ENCODE assay signal across 28 cellular contexts in the genomic region with DNA sequence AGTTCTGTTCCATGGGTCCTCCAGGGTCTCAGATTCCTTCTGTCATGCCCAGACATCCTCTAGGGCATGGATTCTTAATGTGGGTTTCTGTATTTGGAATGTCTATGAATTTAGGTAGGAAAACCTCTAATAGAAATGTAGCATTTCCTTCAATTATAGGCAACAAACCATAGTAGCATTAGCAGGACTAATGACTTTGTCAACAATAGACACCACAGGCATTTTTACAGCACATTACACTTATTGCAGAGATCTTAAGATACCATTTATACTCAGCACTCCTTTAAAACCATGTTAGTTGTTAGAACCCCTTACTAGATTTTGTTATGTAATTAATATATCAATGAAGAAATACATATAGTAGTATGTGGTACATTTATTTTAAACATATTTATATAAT.
"Had no signal": no experiment of that assay in that cellular context is flagged by ENCODE, and none has a peak within 500 bp of the region (broad histone marks: within the 10 kb centered on the region; RNA-seq: fewer than 3 reads in every experiment).

No MANE protein-coding gene starts in this region.

- H3K9me3 ChIP-seq: adrenal gland, breast epithelium, colonic mucosa, esophagus squamous epithelium had no signal

- H3K27me3 ChIP-seq: adrenal gland, breast epithelium, cardiac muscle cell, colonic mucosa, esophagus squamous epithelium had no signal

- DNase-seq: activated B cell treated with CpG ODN at 0.5 μM for 24 hours; activated CD4-positive, alpha-beta T cell treated with anti-CD3 and anti-CD28 coated beads for 48 hours; activated CD4-positive, alpha-beta T cell treated with anti-CD3 and anti-CD28 coated beads, Interleukin-2, amount 50 U/mL, for 1 hour; activated CD4-positive, alpha-beta T cell treated with anti-CD3 and anti-CD28 coated beads, Interleukin-2, amount 50 U/mL, for 48 hours; activated CD8-positive, alpha-beta memory T cell treated with anti-CD3 and anti-CD28 coated beads, Interleukin-2, amount 10 ng/mL, durations not matched to agents 7 days and 5 days; activated CD8-positive, alpha-beta memory T cell treated with anti-CD3 and anti-CD28 coated beads, Interleukin-2, amount 50 U/mL, for 4 hours; activated CD8-positive, alpha-beta T cell treated with anti-CD3 and anti-CD28 coated beads, Interleukin-2, amount 10 ng/mL, durations not matched to agents 7 days and 5 days; activated effector memory CD4-positive, alpha-beta T cell treated with anti-CD3 and anti-CD28 coated beads, Interleukin-2, amount 50 U/mL, for 16 hours; activated naive CD4-positive, alpha-beta T cell treated with anti-CD3 and anti-CD28 coated beads for 36 hours; activated naive CD8-positive, alpha-beta T cell treated with anti-CD3 and anti-CD28 coated beads for 36 hours; activated naive CD8-positive, alpha-beta T cell treated with anti-CD3 and anti-CD28 coated beads, Interleukin-2, amount 50 U/mL, for 24 hours; activated T-cell treated with anti-CD3 and anti-CD28 coated beads, Interleukin-2, amount 50 U/mL, for 1 hour; activated T-cell treated with anti-CD3 and anti-CD28 coated beads, Interleukin-2, amount 50 U/mL, for 48 hours; adrenal gland; amygdala; aorta; central memory CD4-positive, alpha-beta T cell; cerebellar nuclear complex; colonic mucosa; effector CD8-positive, alpha-beta T cell; esophagus squamous epithelium; head of caudate nucleus; T-helper 9 cell; WERI-Rb-1 had no signal

- ATAC-seq: activated CD4-positive, CD25-positive, alpha-beta regulatory T cell treated with anti-CD3 and anti-CD28 coated beads, Interleukin-2, amount 50 U/mL, for 24 hours; activated CD8-positive, alpha-beta memory T cell treated with anti-CD3 and anti-CD28 coated beads, Interleukin-2, amount 10 ng/mL, durations not matched to agents 7 days and 5 days; activated CD8-positive, alpha-beta T cell treated with anti-CD3 and anti-CD28 coated beads, Interleukin-2, amount 10 ng/mL, durations not matched to agents 7 days and 5 days; activated naive CD8-positive, alpha-beta T cell treated with anti-CD3 and anti-CD28 coated beads, Interleukin-2, amount 50 U/mL, for 24 hours had no signal

- H3K4me1 ChIP-seq: adrenal gland, breast epithelium, colonic mucosa, esophagus squamous epithelium had no signal

- H3K27ac ChIP-seq: adrenal gland, breast epithelium, cardiac muscle cell, colonic mucosa, epithelial cell of prostate, esophagus squamous epithelium, WERI-Rb-1 had no signal

- H3K4me3 ChIP-seq: adrenal gland, breast epithelium, cardiac muscle cell, colonic mucosa, esophagus squamous epithelium had no signal

- H3K36me3 ChIP-seq: adrenal gland, breast epithelium, cardiac muscle cell, colonic mucosa, esophagus squamous epithelium, WERI-Rb-1 had no signal
